Comparison of ENCODE assay signal across 32 cellular contexts in genomic region chr7:70787772-70788171, GRCh38.
A peak's percentile ranks its signal among the peaks of the same experiment; 100 is the strongest.
DNase-seq lines count a peak whose midpoint lies in the region; ATAC-seq and TF ChIP-seq lines count a peak whose summit lies in the region.
"Had no signal": no experiment of that assay in that cellular context is flagged by ENCODE, and none has a peak within 500 bp of the region (broad histone marks: within the 10 kb centered on the region; RNA-seq: fewer than 3 reads in every experiment).

No MANE protein-coding gene starts in this region.

- no peaks in the 10 kb centered on the region for H3K79me1 ChIP-seq in trophoblast cell (ENCODE audit: low read length)

- no peak overlapping the region for H3K14ac ChIP-seq in trophoblast cell (ENCODE audit: low read length)

- no peak overlapping the region for H4K91ac ChIP-seq in trophoblast cell (ENCODE audit: low read depth, low read length)

- H2BK5ac ChIP-seq in trophoblast cell (ENCODE audit: low read depth, low read length, poor library complexity), result no peak overlapping the region

- ATAC-seq in activated T-cell treated with anti-CD3 and anti-CD28 coated beads, Interleukin-2, amount 50 U/mL, for 4 hours, result peak in 1 of 2 donors; percentile 48
- ATAC-seq: A549; activated naive CD8-positive, alpha-beta T cell treated with anti-CD3 and anti-CD28 coated beads, Interleukin-2, amount 50 U/mL, for 24 hours; HCT116; heart right ventricle; HepG2 had no signal

- H3K9me3 Mint-ChIP-seq in activated T-cell treated with anti-CD3 and anti-CD28 coated beads, Interleukin-2, amount 50 U/mL, for 4 hours, result no peaks in the 10 kb centered on the region
- H3K9me3 Mint-ChIP-seq in T-helper 2 cell treated with Interferon-gamma antibody and Interleukin-4, amounts not matched to agents 5 μg/mL and 100 μg/mL, for 36 hours, result peaks cover 11% of the 10 kb centered on the region
- H3K9me3 Mint-ChIP-seq: activated naive CD8-positive, alpha-beta T cell treated with anti-CD3 and anti-CD28 coated beads, Interleukin-2, amount 50 U/mL, for 24 hours had no signal

- no peak overlapping the region for H3K4me2 ChIP-seq in trophoblast cell (ENCODE audit: low read length)
- H3K4me2 ChIP-seq: A549 had no signal

- TF ChIP-seq POLR2A in breast epithelium (IDR thresholded peaks at IDR 0.05), result no peak

- no peak overlapping the region for H4K8ac ChIP-seq in trophoblast cell (ENCODE audit: low read depth, low read length)

- no peak for DNase-seq in activated T-cell treated with anti-CD3 and anti-CD28 coated beads, Interleukin-2, amount 50 U/mL, for 4 hours
- DNase-seq in activated T-cell treated with anti-CD3 and anti-CD28 coated beads, Interleukin-2, amount 50 U/mL, for 48 hours, result no peak
- DNase-seq in T-helper 2 cell treated with Interferon-gamma antibody and Interleukin-4, amounts not matched to agents 5 μg/mL and 100 μg/mL, for 36 hours (ENCODE audit: low spot score), result no peak
- no peak for DNase-seq in effector memory CD4-positive, alpha-beta T cell
- DNase-seq in trophoblast cell (peak; percentile 2 to 5), GM10248 (ENCODE audit: extremely low spot score) (no peak), breast epithelium (ENCODE audit: low spot score in 2 of 2) (no peak), NCI-H2196 (lab: John Stamatoyannopoulos, UW; ENCODE audit: unreplicated experiment) (no peak)
- DNase-seq: activated gamma-delta T cell; activated naive CD8-positive, alpha-beta T cell treated with anti-CD3 and anti-CD28 coated beads, Interleukin-2, amount 50 U/mL, for 24 hours; AML-193; caudate nucleus; COR-L47; DMS53; esophagus squamous epithelium; foreskin melanocyte; heart right ventricle; Karpas-422; kidney glomerular epithelial cell; NCI-H1417 treated with DMSO at 0.1 percent for 48 hours; NCI-H2081; NCI-H2227 treated with DMSO at 0.1 percent for 48 hours; NCI-H526 treated with DMSO at 0.1 percent for 48 hours; nucleus accumbens; SHP77; T1000; tibial artery; WERI-Rb-1 had no signal

- H3K36me3 ChIP-seq in effector memory CD4-positive, alpha-beta T cell (ENCODE audit: control insufficient read depth, insufficient read depth, low read length), result peaks cover 11% of the 10 kb centered on the region
- H3K36me3 ChIP-seq in trophoblast cell (ENCODE audit: control insufficient read depth in 1 of 2, insufficient read depth in 2 of 2, low read length in 2 of 2), result peaks cover 30 to 52% of the 10 kb centered on the region in 2 experiments
- H3K36me3 ChIP-seq in breast epithelium, result peaks cover 13% of the 10 kb centered on the region

- H3K27me3 Mint-ChIP-seq in activated T-cell treated with anti-CD3 and anti-CD28 coated beads, Interleukin-2, amount 50 U/mL, for 4 hours (ENCODE audit: low read depth), result no peaks in the 10 kb centered on the region
- no peaks in the 10 kb centered on the region for H3K27me3 Mint-ChIP-seq in T-helper 2 cell treated with Interferon-gamma antibody and Interleukin-4, amounts not matched to agents 5 μg/mL and 100 μg/mL, for 36 hours (ENCODE audit: low read depth)
- H3K27me3 Mint-ChIP-seq: activated naive CD8-positive, alpha-beta T cell treated with anti-CD3 and anti-CD28 coated beads, Interleukin-2, amount 50 U/mL, for 24 hours had no signal

- peaks cover 16% of the 10 kb centered on the region for H3K4me1 Mint-ChIP-seq in activated T-cell treated with anti-CD3 and anti-CD28 coated beads, Interleukin-2, amount 50 U/mL, for 4 hours (ENCODE audit: low read depth)
- peaks cover 3% of the 10 kb centered on the region for H3K4me1 Mint-ChIP-seq in T-helper 2 cell treated with Interferon-gamma antibody and Interleukin-4, amounts not matched to agents 5 μg/mL and 100 μg/mL, for 36 hours (ENCODE audit: low read depth)
- H3K4me1 Mint-ChIP-seq: activated naive CD8-positive, alpha-beta T cell treated with anti-CD3 and anti-CD28 coated beads, Interleukin-2, amount 50 U/mL, for 24 hours had no signal

- H3K4me3 Mint-ChIP-seq in activated T-cell treated with anti-CD3 and anti-CD28 coated beads, Interleukin-2, amount 50 U/mL, for 4 hours, result peak overlapping the region; percentile 58
- peak overlapping the region; percentile 16 for H3K4me3 Mint-ChIP-seq in T-helper 2 cell treated with Interferon-gamma antibody and Interleukin-4, amounts not matched to agents 5 μg/mL and 100 μg/mL, for 36 hours
- H3K4me3 Mint-ChIP-seq: activated naive CD8-positive, alpha-beta T cell treated with anti-CD3 and anti-CD28 coated beads, Interleukin-2, amount 50 U/mL, for 24 hours had no signal

- peak overlapping the region; percentile 1 for H3K4me3 ChIP-seq in effector memory CD4-positive, alpha-beta T cell (ENCODE audit: insufficient read depth, low read depth, low read length, poor library complexity, severe bottlenecking)
- H3K4me3 ChIP-seq in trophoblast cell (ENCODE audit: low read depth, low read length), result no peak overlapping the region
- no peak overlapping the region for H3K4me3 ChIP-seq in breast epithelium
- H3K4me3 ChIP-seq: A549, esophagus squamous epithelium, heart right ventricle, prostate gland, tibial artery had no signal

- no peak overlapping the region for H2AK5ac ChIP-seq in trophoblast cell (ENCODE audit: low read length)

- H3K79me2 ChIP-seq in trophoblast cell (ENCODE audit: control insufficient read depth, insufficient read depth, low read length, poor library complexity), result no peaks in the 10 kb centered on the region

- no peak overlapping the region for H2AFZ ChIP-seq in trophoblast cell (ENCODE audit: insufficient read depth, low read length, poor library complexity)

- H3K18ac ChIP-seq in trophoblast cell (ENCODE audit: low read length), result no peak overlapping the region

- H3K9ac ChIP-seq in trophoblast cell (ENCODE audit: low read length), result no peak overlapping the region

- TF ChIP-seq CTCF in GM10248 (IDR thresholded peaks at IDR 0.05; ENCODE audit: control extremely low read depth, extremely low read depth, low read depth, missing control alignments), result no peak
- no peak for TF ChIP-seq CTCF in breast epithelium (IDR thresholded peaks at IDR 0.05)

- H4K12ac ChIP-seq in trophoblast cell (ENCODE audit: low read depth, low read length), result no peak overlapping the region

- POLR2A ChIA-PET in GM10248 (lab: Yijun Ruan, JAX), result no interaction called here

- no CpG with 5 or more reads among the region's 8 CpGs for WGBS in trophoblast cell (ENCODE audit: extremely low coverage, insufficient coverage, insufficient read length)

- no peaks in the 10 kb centered on the region for H3K27me3 ChIP-seq in effector memory CD4-positive, alpha-beta T cell (replicated peaks; ENCODE audit: control insufficient read depth, insufficient read depth, low read length, poor library complexity, severe bottlenecking)
- H3K27me3 ChIP-seq in trophoblast cell (ENCODE audit: insufficient read depth, low read length) (no peaks in the 10 kb centered on the region), breast epithelium (no peaks in the 10 kb centered on the region)
- H3K27me3 ChIP-seq: esophagus squamous epithelium, heart right ventricle, tibial artery had no signal

- H3K4me1 ChIP-seq in effector memory CD4-positive, alpha-beta T cell (ENCODE audit: control insufficient read depth, insufficient read depth, low read length, poor library complexity, severe bottlenecking), result peaks cover 18% of the 10 kb centered on the region
- H3K4me1 ChIP-seq in trophoblast cell (ENCODE audit: control insufficient read depth in 1 of 2, insufficient read depth in 2 of 2, low read length in 2 of 2) (peaks cover 0 to 2% of the 10 kb centered on the region in 2 experiments), breast epithelium (no peaks in the 10 kb centered on the region)
- H3K4me1 ChIP-seq: A549, esophagus squamous epithelium, heart right ventricle, prostate gland, tibial artery had no signal

- peak overlapping the region; percentile 79 for H3K27ac Mint-ChIP-seq in T-helper 2 cell treated with Interferon-gamma antibody and Interleukin-4, amounts not matched to agents 5 μg/mL and 100 μg/mL, for 36 hours
- H3K27ac Mint-ChIP-seq: activated naive CD8-positive, alpha-beta T cell treated with anti-CD3 and anti-CD28 coated beads, Interleukin-2, amount 50 U/mL, for 24 hours had no signal

- H3K27ac ChIP-seq in effector memory CD4-positive, alpha-beta T cell (ENCODE audit: insufficient read depth, low read length, poor library complexity, severe bottlenecking), result peak overlapping the region; percentile 75
- H3K27ac ChIP-seq in trophoblast cell (ENCODE audit: low read depth, low read length), result no peak overlapping the region
- no peak overlapping the region for H3K27ac ChIP-seq in breast epithelium
- H3K27ac ChIP-seq: A549, esophagus squamous epithelium, heart right ventricle, prostate gland, tibial artery, WERI-Rb-1 had no signal

- no peak overlapping the region for H2BK120ac ChIP-seq in trophoblast cell (ENCODE audit: insufficient read depth, low read length, poor library complexity)

- H3K4ac ChIP-seq in trophoblast cell (ENCODE audit: low read depth, low read length), result no peak overlapping the region

- H2BK12ac ChIP-seq in trophoblast cell (ENCODE audit: low read length), result no peak overlapping the region

- H3K23ac ChIP-seq in trophoblast cell (ENCODE audit: low read length), result no peak overlapping the region

- no peaks in the 10 kb centered on the region for H3K9me3 ChIP-seq in effector memory CD4-positive, alpha-beta T cell (ENCODE audit: control insufficient read depth, low read length)
- H3K9me3 ChIP-seq in trophoblast cell (ENCODE audit: insufficient read depth, low read depth, low read length) (no peaks in the 10 kb centered on the region), breast epithelium (no peaks in the 10 kb centered on the region)
- H3K9me3 ChIP-seq: A549, esophagus squamous epithelium, heart right ventricle, prostate gland, tibial artery had no signal

- CTCF ChIA-PET in GM10248 (lab: Yijun Ruan, JAX), result interaction anchor here (1.2 to 2.9 kb wide), 4 partner anchors 11 to 17 kb away, joined by 4 to 8 read pairs (median 4); no protein-coding TSS in a partner anchor

- intact Hi-C loops in breast epithelium (cut with DNase I; ENCODE audit: low total_unique reads), result no loop called here

- peaks cover 9% of the 10 kb centered on the region for H3K36me3 Mint-ChIP-seq in activated T-cell treated with anti-CD3 and anti-CD28 coated beads, Interleukin-2, amount 50 U/mL, for 4 hours (ENCODE audit: insufficient read depth)
- peaks cover 2% of the 10 kb centered on the region for H3K36me3 Mint-ChIP-seq in T-helper 2 cell treated with Interferon-gamma antibody and Interleukin-4, amounts not matched to agents 5 μg/mL and 100 μg/mL, for 36 hours (ENCODE audit: low read depth)

Comparison
In these comparisons a context has a peak if more than half of its experiments do, and no peak if none do; other contexts are left out.
1. DNase-seq: peak in trophoblast cell (2 of 2); none in activated T-cell treated with anti-CD3 and anti-CD28 coated beads, Interleukin-2, amount 50 U/mL, for 4 hours (single experiment), activated T-cell treated with anti-CD3 and anti-CD28 coated beads, Interleukin-2, amount 50 U/mL, for 48 hours (0 of 2), T-helper 2 cell treated with Interferon-gamma antibody and Interleukin-4, amounts not matched to agents 5 μg/mL and 100 μg/mL, for 36 hours (single experiment), effector memory CD4-positive, alpha-beta T cell (0 of 3), GM10248 (single experiment), breast epithelium (0 of 2) and NCI-H2196 (single experiment).